In genomic region chr20:58064411-58065010, GRCh38 we compare ENCODE assay signal across 16 cellular contexts.
DNase-seq lines count a peak whose midpoint lies in the region; ATAC-seq and TF ChIP-seq lines count a peak whose summit lies in the region.
"Had no signal": no experiment of that assay in that cellular context is flagged by ENCODE, and none has a peak within 500 bp of the region (broad histone marks: within the 10 kb centered on the region; RNA-seq: fewer than 3 reads in every experiment).

No MANE protein-coding gene starts in this region.

- H3K27me3 ChIP-seq in PC-9 (ENCODE audit: insufficient read depth, low read depth): no peaks in the 10 kb centered on the region
- no peaks in the 10 kb centered on the region for H3K27me3 ChIP-seq in esophagus muscularis mucosa
- H3K27me3 ChIP-seq in spleen (replicated peaks in 1 of 7): peaks cover 0 to 7% (median 0%) of the 10 kb centered on the region in 7 donors
- no peaks in the 10 kb centered on the region for H3K27me3 ChIP-seq in gastrocnemius medialis
- H3K27me3 ChIP-seq in uterus: no peaks in the 10 kb centered on the region

- peak overlapping the region; percentile 52; the same call in 1 of the 2 replicates for H3K4me2 ChIP-seq in PC-9
- H3K4me2 ChIP-seq: KMS-11 had no signal

- peak overlapping the region; percentile 78; the same call in 1 of the 2 replicates for H3K27ac ChIP-seq in PC-9
- no peak overlapping the region for H3K27ac ChIP-seq in esophagus muscularis mucosa (replicated peaks in 1 of 4)
- H3K27ac ChIP-seq in spleen: no peak overlapping the region
- no peak overlapping the region for H3K27ac ChIP-seq in gastrocnemius medialis
- H3K27ac ChIP-seq in uterus: no peak overlapping the region
- H3K27ac ChIP-seq: C4-2B, KMS-11 had no signal

- DNase-seq in D341Med (ENCODE audit: low spot score) (peak; percentile 8), PC-9 (no peak), esophagus muscularis mucosa (ENCODE audit: extremely low spot score) (peak; percentile 70), spleen (peak; percentile 33), middle frontal gyrus (ENCODE audit: extremely low spot score, low spot score) (no peak), gastrocnemius medialis (no peak), uterus (no peak)
- DNase-seq: EL, NCI-H1048, NCI-H1436 treated with DMSO at 0.1 percent for 48 hours, NCI-H2081, NCI-H748 treated with DMSO at 0.1 percent for 48 hours had no signal

- H3K4me3 ChIP-seq in PC-9: no peak overlapping the region
- no peak overlapping the region for H3K4me3 ChIP-seq in esophagus muscularis mucosa
- H3K4me3 ChIP-seq in spleen: no peak overlapping the region
- H3K4me3 ChIP-seq in gastrocnemius medialis: no peak overlapping the region
- H3K4me3 ChIP-seq in uterus: no peak overlapping the region

- intact Hi-C loops in PC-9 (cut with micrococcal nuclease; ENCODE audit: unreplicated experiment): no loop called here
- intact Hi-C loops in esophagus muscularis mucosa (cut with DNase I): no loop called here
- intact Hi-C loops in spleen (cut with DNase I; ENCODE audit: low total_unique reads): no loop called here
- intact Hi-C loops in gastrocnemius medialis (cut with DNase I; ENCODE audit: low total_unique reads): no loop called here
- intact Hi-C loops in uterus (cut with DNase I; ENCODE audit: low total_unique reads): no loop called here

- H3K36me3 ChIP-seq in PC-9 (ENCODE audit: low read depth): no peaks in the 10 kb centered on the region
- no peaks in the 10 kb centered on the region for H3K36me3 ChIP-seq in esophagus muscularis mucosa
- no peaks in the 10 kb centered on the region for H3K36me3 ChIP-seq in spleen
- H3K36me3 ChIP-seq in gastrocnemius medialis: no peaks in the 10 kb centered on the region
- H3K36me3 ChIP-seq in uterus: no peaks in the 10 kb centered on the region

- 92% methylated on average over 5 of the region's 5 CpGs for WGBS in esophagus muscularis mucosa
- 75 to 91% (median 85%) methylated on average over 5 of the region's 5 CpGs for WGBS in spleen, 5 donors

- POLR2A ChIA-PET in PC-9 (lab: Charles Lee; ENCODE audit: unreplicated experiment): no interaction called here

- CTCF ChIA-PET in PC-9 (lab: Charles Lee): no interaction called here

- peaks cover 29% of the 10 kb centered on the region for H3F3A ChIP-seq in PC-9 (ENCODE audit: insufficient read depth, low read depth)

- no TSS peak for BruUV-seq in PC-9 (replicated peaks; lab: Mats Ljungman, UMichigan)

- ATAC-seq in gastrocnemius medialis: no peak
- ATAC-seq: Panc1, Right ventricle myocardium inferior had no signal

- no peaks in the 10 kb centered on the region for H3K9me2 ChIP-seq in PC-9 (ENCODE audit: insufficient read depth)

- no peak for TF ChIP-seq CTCF in PC-9 (conservative IDR thresholded peaks at IDR 0.05)
- no peak for TF ChIP-seq CTCF in esophagus muscularis mucosa (IDR thresholded peaks at IDR 0.05)
- no peak for TF ChIP-seq CTCF in spleen (IDR thresholded peaks at IDR 0.05 in 8 of 11, conservative IDR thresholded peaks at IDR 0.05 in 3 of 11)
- TF ChIP-seq CTCF in gastrocnemius medialis (IDR thresholded peaks at IDR 0.05 in 4 of 5, conservative IDR thresholded peaks at IDR 0.05 in 1 of 5): no peak
- no peak for TF ChIP-seq CTCF in uterus (IDR thresholded peaks at IDR 0.05)

- in situ Hi-C loops in gastrocnemius medialis (cut with MboI; ENCODE audit: low sequenced_read_pairs in 4 of 4): no loop called here

- H3K9me3 ChIP-seq in PC-9 (ENCODE audit: insufficient read depth, low read depth) (0 out of 2 replicates have a peak, but pooled peaks cover 10% of the 10 kb centered on the region), esophagus muscularis mucosa (peaks cover 0 to 5% (median 0%) of the 10 kb centered on the region in 4 donors), spleen (peaks cover 0 to 15% (median 11%) of the 10 kb centered on the region in 8 donors), gastrocnemius medialis (no peaks in the 10 kb centered on the region), uterus (no peaks in the 10 kb centered on the region)

- H3K4me1 ChIP-seq in PC-9 (replicated peaks; ENCODE audit: insufficient read depth) (peaks cover 27% of the 10 kb centered on the region), esophagus muscularis mucosa (peaks cover 0 to 10% (median 7%) of the 10 kb centered on the region in 4 donors), spleen (no peaks in the 10 kb centered on the region), gastrocnemius medialis (no peaks in the 10 kb centered on the region), uterus (no peaks in the 10 kb centered on the region)

- no peaks in the 10 kb centered on the region for H4K20me1 ChIP-seq in PC-9 (ENCODE audit: insufficient read depth)

- no peak overlapping the region for H2AFZ ChIP-seq in PC-9

- no peak for TF ChIP-seq EP300 in esophagus muscularis mucosa (IDR thresholded peaks at IDR 0.05)

- TF ChIP-seq POLR2A in esophagus muscularis mucosa (IDR thresholded peaks at IDR 0.05; ENCODE audit: low read depth) (no peak), spleen (IDR thresholded peaks at IDR 0.05) (no peak), gastrocnemius medialis (IDR thresholded peaks at IDR 0.05) (no peak), uterus (IDR thresholded peaks at IDR 0.05) (no peak)

- H3K79me2 ChIP-seq in PC-9 (ENCODE audit: low read depth): no peaks in the 10 kb centered on the region

Comparison
In these comparisons a context has a peak if more than half of its experiments do, and no peak if none do; other contexts are left out.
1. DNase-seq: peak in D341Med (single experiment), esophagus muscularis mucosa (single experiment) and spleen (single experiment); none in PC-9 (0 of 2), middle frontal gyrus (single experiment), gastrocnemius medialis (0 of 2) and uterus (0 of 2).